8 cellular contexts compared by ENCODE assay signal in the genomic region with DNA sequence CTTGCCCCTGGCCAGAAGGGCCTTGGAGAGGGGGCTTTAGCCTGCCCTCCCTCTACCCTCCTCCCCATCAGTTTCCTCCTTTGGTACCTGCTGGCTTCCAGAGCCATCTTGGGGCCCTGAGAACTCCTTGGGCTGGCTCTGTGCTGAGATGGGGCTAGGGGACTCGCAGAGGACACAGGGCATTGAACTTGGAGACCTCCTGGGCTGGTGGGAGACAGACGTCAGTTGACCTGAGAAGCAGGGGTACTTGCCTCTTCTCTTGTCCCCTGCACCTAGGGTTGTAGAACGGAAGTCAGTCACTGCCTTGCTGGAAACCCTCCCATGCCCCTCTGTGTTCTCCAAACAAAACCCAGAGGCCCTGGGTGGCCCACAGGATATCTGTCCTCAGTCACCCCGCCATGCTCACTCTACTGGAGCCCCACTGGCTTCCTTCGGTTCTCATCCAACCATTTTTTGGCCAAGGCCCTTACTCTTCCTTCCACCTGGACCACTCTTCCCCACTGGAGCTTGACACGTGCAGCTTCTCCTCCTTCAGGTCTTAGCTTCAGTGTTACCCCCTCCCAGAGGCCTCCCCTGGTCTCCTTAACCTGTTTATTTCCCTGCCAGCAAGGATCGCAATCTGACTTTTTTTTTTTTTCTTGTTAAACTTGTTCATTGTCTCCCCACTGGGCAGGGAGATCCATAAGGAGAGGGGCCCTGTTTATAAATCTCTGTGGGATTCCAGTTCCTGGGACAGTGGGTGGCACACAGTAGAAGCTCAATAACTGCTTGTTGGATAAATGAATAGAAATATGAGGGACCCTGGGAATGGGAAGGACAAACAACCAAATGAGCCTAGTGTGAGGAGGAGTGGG. TPM values are rescaled to one million over a fixed set of nuclear protein-coding genes. Genes with fewer than 3 reads are reported as not detected.
DNase-seq lines count a peak whose midpoint lies in the region; ATAC-seq and TF ChIP-seq lines count a peak whose summit lies in the region.

No MANE protein-coding gene starts in this region.

- DNase-seq in AG04450 (ENCODE audit: low read depth, low spot score) (no peak), HL-60 (ENCODE audit: low read depth in 1 of 2, low spot score in 1 of 2) (no peak), immature natural killer cell (peak in 2 of 3 donors; percentile 1 to 14), HEK293T (ENCODE audit: extremely low spot score) (no peak), MV-4-11 (lab: John Stamatoyannopoulos, UW) (no peak)
- DNase-seq in activated T-helper 2 cell treated with anti-CD3 and anti-CD28 coated beads, Interferon-gamma antibody, Interleukin-2, Interleukin-4, amounts not matched to agents 10 μg/mL and 5 μg/mL and 100 μg/mL, durations not matched to agents 14 hours and 24 hours and 36 hours (ENCODE audit: low spot score), result peak; percentile 25

- H3K36me3 Mint-ChIP-seq in activated T-helper 2 cell treated with anti-CD3 and anti-CD28 coated beads, Interferon-gamma antibody, Interleukin-2, Interleukin-4, amounts not matched to agents 10 μg/mL and 5 μg/mL and 100 μg/mL, durations not matched to agents 14 hours and 24 hours and 36 hours (ENCODE audit: low read depth), result peaks cover 53% of the 10 kb centered on the region
- peaks cover 6 to 16% (median 10%) of the 10 kb centered on the region in 3 donors for H3K36me3 Mint-ChIP-seq in immature natural killer cell
- peaks cover 33% of the 10 kb centered on the region for H3K36me3 Mint-ChIP-seq in stimulated activated memory B cell treated with anti-CD40 and anti-IgM and Interleukin-4, amounts not matched to agents 10 μg/mL and 1 μg/mL and 100 μg/mL, for 72 hours

- POLR2A ChIA-PET in AG04450 (lab: Yijun Ruan, JAX), result interaction anchor here (0.7 kb wide), 1 partner anchor 54 kb away, joined by 4 read pairs; no protein-coding TSS in a partner anchor
- POLR2A ChIA-PET in HEK293T (lab: Yijun Ruan, JAX), result no interaction called here

- peak overlapping the region; percentile 99 for H3K4me3 Mint-ChIP-seq in activated T-helper 2 cell treated with anti-CD3 and anti-CD28 coated beads, Interferon-gamma antibody, Interleukin-2, Interleukin-4, amounts not matched to agents 10 μg/mL and 5 μg/mL and 100 μg/mL, durations not matched to agents 14 hours and 24 hours and 36 hours (ENCODE audit: low read depth)
- peak overlapping the region; percentile 90 to 93 (median 92) for H3K4me3 Mint-ChIP-seq in immature natural killer cell
- H3K4me3 Mint-ChIP-seq in stimulated activated memory B cell treated with anti-CD40 and anti-IgM and Interleukin-4, amounts not matched to agents 10 μg/mL and 1 μg/mL and 100 μg/mL, for 72 hours, result peak overlapping the region; percentile 93

- H3K4me1 Mint-ChIP-seq in activated T-helper 2 cell treated with anti-CD3 and anti-CD28 coated beads, Interferon-gamma antibody, Interleukin-2, Interleukin-4, amounts not matched to agents 10 μg/mL and 5 μg/mL and 100 μg/mL, durations not matched to agents 14 hours and 24 hours and 36 hours (ENCODE audit: low read depth), result peaks cover 44% of the 10 kb centered on the region
- H3K4me1 Mint-ChIP-seq in immature natural killer cell, result peaks cover 54 to 65% of the 10 kb centered on the region in 2 donors
- peaks cover 52% of the 10 kb centered on the region for H3K4me1 Mint-ChIP-seq in stimulated activated memory B cell treated with anti-CD40 and anti-IgM and Interleukin-4, amounts not matched to agents 10 μg/mL and 1 μg/mL and 100 μg/mL, for 72 hours

- no peaks in the 10 kb centered on the region for H3K27me3 ChIP-seq in AG04450 (ENCODE audit: control insufficient read depth, insufficient read depth, low read length)
- no peaks in the 10 kb centered on the region for H3K27me3 ChIP-seq in HL-60 (ENCODE audit: insufficient read depth, poor library complexity, severe bottlenecking)

- ATAC-seq in GM19035 (IDR thresholded peaks at IDR 0.05; ENCODE audit: unreplicated experiment), result peak; percentile 16
- no peak for ATAC-seq in stimulated activated memory B cell treated with anti-CD40 and anti-IgM and Interleukin-4, amounts not matched to agents 10 μg/mL and 1 μg/mL and 100 μg/mL, for 72 hours

- H3K27ac ChIP-seq in AG04450 (ENCODE audit: low read depth, low read length) (peak overlapping the region; percentile 85), HL-60 (replicated peaks) (peak overlapping the region; percentile 91)

- intact Hi-C loops in activated T-helper 2 cell treated with anti-CD3 and anti-CD28 coated beads, Interferon-gamma antibody, Interleukin-2, Interleukin-4, amounts not matched to agents 10 μg/mL and 5 μg/mL and 100 μg/mL, durations not matched to agents 14 hours and 24 hours and 36 hours (cut with micrococcal nuclease), result loop anchor here (1.0 to 10.0 kb wide), 6 partner anchors 24 to 133 kb away; a partner anchor contains a TSS

- no peaks in the 10 kb centered on the region for H3K27me3 Mint-ChIP-seq in activated T-helper 2 cell treated with anti-CD3 and anti-CD28 coated beads, Interferon-gamma antibody, Interleukin-2, Interleukin-4, amounts not matched to agents 10 μg/mL and 5 μg/mL and 100 μg/mL, durations not matched to agents 14 hours and 24 hours and 36 hours (ENCODE audit: low read depth)
- H3K27me3 Mint-ChIP-seq in immature natural killer cell (ENCODE audit: low read depth in 3 of 3), result peaks cover 5 to 18% (median 14%) of the 10 kb centered on the region in 3 donors
- no peaks in the 10 kb centered on the region for H3K27me3 Mint-ChIP-seq in stimulated activated memory B cell treated with anti-CD40 and anti-IgM and Interleukin-4, amounts not matched to agents 10 μg/mL and 1 μg/mL and 100 μg/mL, for 72 hours

- peak overlapping the region; percentile 97 for H3K4me3 ChIP-seq in AG04450 (ENCODE audit: low read depth, low read length)
- H3K4me3 ChIP-seq in HL-60 (replicated peaks; ENCODE audit: insufficient read depth, low read length), result peak overlapping the region; percentile 95

- no peak for TF ChIP-seq CTCF in AG04450 (IDR thresholded peaks at IDR 0.05; ENCODE audit: low read depth, low read length)
- no peak for TF ChIP-seq CTCF in HL-60 (IDR thresholded peaks at IDR 0.05; ENCODE audit: insufficient read depth, low read length)

- peak overlapping the region; percentile 92 for H3K27ac Mint-ChIP-seq in activated T-helper 2 cell treated with anti-CD3 and anti-CD28 coated beads, Interferon-gamma antibody, Interleukin-2, Interleukin-4, amounts not matched to agents 10 μg/mL and 5 μg/mL and 100 μg/mL, durations not matched to agents 14 hours and 24 hours and 36 hours
- peak overlapping the region; percentile 85 to 96 (median 89) for H3K27ac Mint-ChIP-seq in immature natural killer cell
- peak overlapping the region; percentile 68 for H3K27ac Mint-ChIP-seq in stimulated activated memory B cell treated with anti-CD40 and anti-IgM and Interleukin-4, amounts not matched to agents 10 μg/mL and 1 μg/mL and 100 μg/mL, for 72 hours

- H3K9me3 Mint-ChIP-seq in activated T-helper 2 cell treated with anti-CD3 and anti-CD28 coated beads, Interferon-gamma antibody, Interleukin-2, Interleukin-4, amounts not matched to agents 10 μg/mL and 5 μg/mL and 100 μg/mL, durations not matched to agents 14 hours and 24 hours and 36 hours, result peaks cover 5% of the 10 kb centered on the region
- H3K9me3 Mint-ChIP-seq in immature natural killer cell, result no peaks in the 10 kb centered on the region
- no peaks in the 10 kb centered on the region for H3K9me3 Mint-ChIP-seq in stimulated activated memory B cell treated with anti-CD40 and anti-IgM and Interleukin-4, amounts not matched to agents 10 μg/mL and 1 μg/mL and 100 μg/mL, for 72 hours

- CTCF ChIA-PET in AG04450 (lab: Charles Lee), result interaction anchor here (1.2 kb wide), 1 partner anchor 54 kb away, joined by 4 read pairs; no protein-coding TSS in a partner anchor
- CTCF ChIA-PET in HEK293T (lab: Yijun Ruan, JAX), result no interaction called here

- no peaks in the 10 kb centered on the region; the same call in 1 of the 2 replicates for H3K9me3 ChIP-seq in AG04450 (ENCODE audit: control insufficient read depth, insufficient read depth, low read length)

TF ChIP-seq in HEK293T, 16 proteins besides CTCF, POLR2A, EP300 and RAD21:
- no peak for TF ChIP-seq SUZ12 (IDR thresholded peaks at IDR 0.05)
- no peak for TF ChIP-seq FOXA1 (IDR thresholded peaks at IDR 0.05)
- no peak for TF ChIP-seq CTBP1 (IDR thresholded peaks at IDR 0.05; ENCODE audit: borderline replicate concordance)
- TF ChIP-seq, protein P1, sequence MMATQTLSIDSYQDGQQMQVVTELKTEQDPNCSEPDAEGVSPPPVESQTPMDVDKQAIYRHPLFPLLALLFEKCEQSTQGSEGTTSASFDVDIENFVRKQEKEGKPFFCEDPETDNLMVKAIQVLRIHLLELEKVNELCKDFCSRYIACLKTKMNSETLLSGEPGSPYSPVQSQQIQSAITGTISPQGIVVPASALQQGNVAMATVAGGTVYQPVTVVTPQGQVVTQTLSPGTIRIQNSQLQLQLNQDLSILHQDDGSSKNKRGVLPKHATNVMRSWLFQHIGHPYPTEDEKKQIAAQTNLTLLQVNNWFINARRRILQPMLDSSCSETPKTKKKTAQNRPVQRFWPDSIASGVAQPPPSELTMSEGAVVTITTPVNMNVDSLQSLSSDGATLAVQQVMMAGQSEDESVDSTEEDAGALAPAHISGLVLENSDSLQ (IDR thresholded peaks at IDR 0.05), result no peak

RNA-seq across cellular contexts. Expression of a gene that starts 1.0 kb away (rescaled TPM):
- polyA plus RNA-seq in AG04450 (2011; rRNA removed) (57.4 and 69.3 TPM in 2 replicates), immature natural killer cell (100 to 1,000 TPM; 110 to 131 (median 126) TPM)
- 54.7 and 98.6 TPM in 2 replicates for polyA minus RNA-seq in AG04450 (2011; rRNA and poly(A)+ RNA removed)
- total RNA-seq in activated T-helper 2 cell treated with anti-CD3 and anti-CD28 coated beads, Interferon-gamma antibody, Interleukin-2, Interleukin-4, amounts not matched to agents 10 μg/mL and 5 μg/mL and 100 μg/mL, durations not matched to agents 14 hours and 24 hours and 36 hours, result 112 and 118 TPM in 2 replicates

RNA-seq across cellular contexts. Expression of a gene that starts 28.5 kb away (rescaled TPM):
- polyA plus RNA-seq in AG04450 (2011; rRNA removed) (32.6 and 45.5 TPM in 2 replicates), immature natural killer cell (10 to 100 TPM; 17.0 to 27.6 (median 25.0) TPM)
- polyA minus RNA-seq in AG04450 (2011; rRNA and poly(A)+ RNA removed), result 26.6 and 31.1 TPM in 2 replicates
- 31.6 and 32.2 TPM in 2 replicates for total RNA-seq in activated T-helper 2 cell treated with anti-CD3 and anti-CD28 coated beads, Interferon-gamma antibody, Interleukin-2, Interleukin-4, amounts not matched to agents 10 μg/mL and 5 μg/mL and 100 μg/mL, durations not matched to agents 14 hours and 24 hours and 36 hours

RNA-seq across cellular contexts. Expression of a gene that starts 53.3 kb away (rescaled TPM):
- polyA plus RNA-seq in AG04450 (2011; rRNA removed) (40.1 and 45.6 TPM in 2 replicates), immature natural killer cell (10 to 100 TPM; 19.4 to 38.3 (median 33.2) TPM)
- 60.0 and 84.1 TPM in 2 replicates for polyA minus RNA-seq in AG04450 (2011; rRNA and poly(A)+ RNA removed)
- total RNA-seq in activated T-helper 2 cell treated with anti-CD3 and anti-CD28 coated beads, Interferon-gamma antibody, Interleukin-2, Interleukin-4, amounts not matched to agents 10 μg/mL and 5 μg/mL and 100 μg/mL, durations not matched to agents 14 hours and 24 hours and 36 hours, result 30.1 and 31.5 TPM in 2 replicates

Comparison
In these comparisons a context has a peak if more than half of its experiments do, and no peak if none do; other contexts are left out.
1. DNase-seq: peak in activated T-helper 2 cell treated with anti-CD3 and anti-CD28 coated beads, Interferon-gamma antibody, Interleukin-2, Interleukin-4, amounts not matched to agents 10 μg/mL and 5 μg/mL and 100 μg/mL, durations not matched to agents 14 hours and 24 hours and 36 hours (single experiment) and immature natural killer cell (2 of 3); none in AG04450 (single experiment), HL-60 (0 of 2), HEK293T (single experiment) and MV-4-11 (single experiment).
2. Peak in every context shown above with its lines, with median percentiles within 50 percentile points of each other: H3K27ac Mint-ChIP-seq and H3K4me3 Mint-ChIP-seq.